Comparison of ENCODE assay signal across 1 cellular context in the genomic region with DNA sequence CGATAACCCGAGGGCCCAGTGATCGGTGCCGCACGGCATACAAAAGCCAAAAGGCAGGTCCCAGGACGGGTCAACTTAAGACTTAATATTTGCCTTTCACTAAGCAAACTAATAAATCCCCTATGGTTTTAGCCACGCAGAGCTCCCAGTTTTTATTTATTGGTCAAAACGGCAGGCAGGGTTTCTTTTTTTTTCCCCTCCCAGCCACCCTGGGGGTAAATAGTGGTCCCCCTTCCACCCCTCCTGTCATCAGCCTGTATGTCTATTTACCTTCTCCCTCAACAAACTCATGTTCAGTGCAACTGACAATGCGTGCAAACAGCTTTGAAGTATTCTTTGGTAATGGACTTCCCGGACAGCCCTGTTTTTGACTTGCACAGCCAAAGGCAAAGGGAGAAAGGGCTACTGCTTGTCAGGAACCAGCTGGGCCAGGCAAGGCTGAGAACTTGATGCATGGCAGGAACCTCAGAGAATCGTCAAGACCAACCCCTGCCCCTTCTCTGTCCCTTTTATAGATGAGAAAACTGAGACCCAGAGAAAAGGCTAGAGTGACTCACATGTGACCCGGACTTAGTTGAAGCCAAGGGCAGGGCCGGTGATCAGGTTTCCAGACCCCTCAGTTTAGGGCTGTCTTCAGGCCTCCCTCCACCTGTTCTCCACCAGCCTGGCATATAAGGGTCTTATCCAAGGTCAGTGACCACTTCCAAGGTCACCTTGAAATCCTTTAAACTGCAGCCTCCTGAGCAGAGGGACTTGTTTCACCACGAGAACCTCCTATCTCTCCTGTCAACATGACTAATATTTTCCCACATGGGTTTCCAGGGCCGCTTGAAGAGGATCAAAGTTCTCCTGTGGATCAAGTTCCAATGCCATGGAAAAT.
A peak's percentile ranks its signal among the peaks of the same experiment; 100 is the strongest.
TF ChIP-seq lines count a peak whose summit lies in the region.

No MANE protein-coding gene starts in this region.

TF ChIP-seq in HepG2, 621 proteins besides CTCF, POLR2A, EP300 and RAD21 (continued from another document and continues in another):
- TF ChIP-seq, protein P1, sequence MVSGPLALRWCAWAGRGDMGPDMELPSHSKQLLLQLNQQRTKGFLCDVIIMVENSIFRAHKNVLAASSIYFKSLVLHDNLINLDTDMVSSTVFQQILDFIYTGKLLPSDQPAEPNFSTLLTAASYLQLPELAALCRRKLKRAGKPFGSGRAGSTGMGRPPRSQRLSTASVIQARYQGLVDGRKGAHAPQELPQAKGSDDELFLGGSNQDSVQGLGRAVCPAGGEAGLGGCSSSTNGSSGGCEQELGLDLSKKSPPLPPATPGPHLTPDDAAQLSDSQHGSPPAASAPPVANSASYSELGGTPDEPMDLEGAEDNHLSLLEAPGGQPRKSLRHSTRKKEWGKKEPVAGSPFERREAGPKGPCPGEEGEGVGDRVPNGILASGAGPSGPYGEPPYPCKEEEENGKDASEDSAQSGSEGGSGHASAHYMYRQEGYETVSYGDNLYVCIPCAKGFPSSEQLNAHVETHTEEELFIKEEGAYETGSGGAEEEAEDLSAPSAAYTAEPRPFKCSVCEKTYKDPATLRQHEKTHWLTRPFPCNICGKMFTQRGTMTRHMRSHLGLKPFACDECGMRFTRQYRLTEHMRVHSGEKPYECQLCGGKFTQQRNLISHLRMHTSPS (CRISPR knock-in tag; IDR thresholded peaks at IDR 0.05; ENCODE audit: low read depth): no peak
- no peak for TF ChIP-seq ZNF678 (CRISPR knock-in tag; IDR thresholded peaks at IDR 0.05)
- TF ChIP-seq ZNF501 (CRISPR knock-in tag; IDR thresholded peaks at IDR 0.05): 0 out of 2 replicates have a peak, but pooled peaks have one; percentile 56
- TF ChIP-seq ZNF547 (CRISPR knock-in tag; IDR thresholded peaks at IDR 0.05): peak; percentile 89; the same call in 1 of the 2 replicates
- TF ChIP-seq NFYC (CRISPR knock-in tag; IDR thresholded peaks at IDR 0.05): peak; percentile 58
- TF ChIP-seq, protein P2, sequence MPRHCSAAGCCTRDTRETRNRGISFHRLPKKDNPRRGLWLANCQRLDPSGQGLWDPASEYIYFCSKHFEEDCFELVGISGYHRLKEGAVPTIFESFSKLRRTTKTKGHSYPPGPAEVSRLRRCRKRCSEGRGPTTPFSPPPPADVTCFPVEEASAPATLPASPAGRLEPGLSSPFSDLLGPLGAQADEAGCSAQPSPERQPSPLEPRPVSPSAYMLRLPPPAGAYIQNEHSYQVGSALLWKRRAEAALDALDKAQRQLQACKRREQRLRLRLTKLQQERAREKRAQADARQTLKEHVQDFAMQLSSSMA (CRISPR knock-in tag; IDR thresholded peaks at IDR 0.05): peak; percentile 73; the same call in 1 of the 2 replicates
- TF ChIP-seq TRIM24 (CRISPR knock-in tag; IDR thresholded peaks at IDR 0.05): no peak
- TF ChIP-seq HMGA1 (CRISPR knock-in tag; conservative IDR thresholded peaks at IDR 0.05): no peak
- peak; percentile 86 for TF ChIP-seq ZNF644 (CRISPR knock-in tag; IDR thresholded peaks at IDR 0.05; ENCODE audit: low read depth)
- peak; percentile 53 for TF ChIP-seq ZFY (CRISPR knock-in tag; IDR thresholded peaks at IDR 0.05)
- TF ChIP-seq TBL1XR1 (IDR thresholded peaks at IDR 0.05; ENCODE audit: borderline replicate concordance, low read length, partially characterized antibody): peak; percentile 97
- TF ChIP-seq ZNF335 (CRISPR knock-in tag; IDR thresholded peaks at IDR 0.05): peak; percentile 78; the same call in 1 of the 2 replicates
- TF ChIP-seq, protein P3, sequence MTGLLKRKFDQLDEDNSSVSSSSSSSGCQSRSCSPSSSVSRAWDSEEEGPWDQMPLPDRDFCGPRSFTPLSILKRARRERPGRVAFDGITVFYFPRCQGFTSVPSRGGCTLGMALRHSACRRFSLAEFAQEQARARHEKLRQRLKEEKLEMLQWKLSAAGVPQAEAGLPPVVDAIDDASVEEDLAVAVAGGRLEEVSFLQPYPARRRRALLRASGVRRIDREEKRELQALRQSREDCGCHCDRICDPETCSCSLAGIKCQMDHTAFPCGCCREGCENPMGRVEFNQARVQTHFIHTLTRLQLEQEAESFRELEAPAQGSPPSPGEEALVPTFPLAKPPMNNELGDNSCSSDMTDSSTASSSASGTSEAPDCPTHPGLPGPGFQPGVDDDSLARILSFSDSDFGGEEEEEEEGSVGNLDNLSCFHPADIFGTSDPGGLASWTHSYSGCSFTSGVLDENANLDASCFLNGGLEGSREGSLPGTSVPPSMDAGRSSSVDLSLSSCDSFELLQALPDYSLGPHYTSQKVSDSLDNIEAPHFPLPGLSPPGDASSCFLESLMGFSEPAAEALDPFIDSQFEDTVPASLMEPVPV (CRISPR knock-in tag; IDR thresholded peaks at IDR 0.05): peak; percentile 49
- TF ChIP-seq, protein P4, sequence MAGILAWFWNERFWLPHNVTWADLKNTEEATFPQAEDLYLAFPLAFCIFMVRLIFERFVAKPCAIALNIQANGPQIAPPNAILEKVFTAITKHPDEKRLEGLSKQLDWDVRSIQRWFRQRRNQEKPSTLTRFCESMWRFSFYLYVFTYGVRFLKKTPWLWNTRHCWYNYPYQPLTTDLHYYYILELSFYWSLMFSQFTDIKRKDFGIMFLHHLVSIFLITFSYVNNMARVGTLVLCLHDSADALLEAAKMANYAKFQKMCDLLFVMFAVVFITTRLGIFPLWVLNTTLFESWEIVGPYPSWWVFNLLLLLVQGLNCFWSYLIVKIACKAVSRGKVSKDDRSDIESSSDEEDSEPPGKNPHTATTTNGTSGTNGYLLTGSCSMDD (CRISPR knock-in tag; IDR thresholded peaks at IDR 0.05): no peak
- no peak for TF ChIP-seq GZF1 (CRISPR knock-in tag; IDR thresholded peaks at IDR 0.05)
- TF ChIP-seq ARNT2 (CRISPR knock-in tag; IDR thresholded peaks at IDR 0.05; ENCODE audit: low read depth): peak; percentile 82
- no peak for TF ChIP-seq RBM39 (IDR thresholded peaks at IDR 0.05; ENCODE audit: low read depth, low read length, poor library complexity, severe bottlenecking)
- TF ChIP-seq, protein P5, sequence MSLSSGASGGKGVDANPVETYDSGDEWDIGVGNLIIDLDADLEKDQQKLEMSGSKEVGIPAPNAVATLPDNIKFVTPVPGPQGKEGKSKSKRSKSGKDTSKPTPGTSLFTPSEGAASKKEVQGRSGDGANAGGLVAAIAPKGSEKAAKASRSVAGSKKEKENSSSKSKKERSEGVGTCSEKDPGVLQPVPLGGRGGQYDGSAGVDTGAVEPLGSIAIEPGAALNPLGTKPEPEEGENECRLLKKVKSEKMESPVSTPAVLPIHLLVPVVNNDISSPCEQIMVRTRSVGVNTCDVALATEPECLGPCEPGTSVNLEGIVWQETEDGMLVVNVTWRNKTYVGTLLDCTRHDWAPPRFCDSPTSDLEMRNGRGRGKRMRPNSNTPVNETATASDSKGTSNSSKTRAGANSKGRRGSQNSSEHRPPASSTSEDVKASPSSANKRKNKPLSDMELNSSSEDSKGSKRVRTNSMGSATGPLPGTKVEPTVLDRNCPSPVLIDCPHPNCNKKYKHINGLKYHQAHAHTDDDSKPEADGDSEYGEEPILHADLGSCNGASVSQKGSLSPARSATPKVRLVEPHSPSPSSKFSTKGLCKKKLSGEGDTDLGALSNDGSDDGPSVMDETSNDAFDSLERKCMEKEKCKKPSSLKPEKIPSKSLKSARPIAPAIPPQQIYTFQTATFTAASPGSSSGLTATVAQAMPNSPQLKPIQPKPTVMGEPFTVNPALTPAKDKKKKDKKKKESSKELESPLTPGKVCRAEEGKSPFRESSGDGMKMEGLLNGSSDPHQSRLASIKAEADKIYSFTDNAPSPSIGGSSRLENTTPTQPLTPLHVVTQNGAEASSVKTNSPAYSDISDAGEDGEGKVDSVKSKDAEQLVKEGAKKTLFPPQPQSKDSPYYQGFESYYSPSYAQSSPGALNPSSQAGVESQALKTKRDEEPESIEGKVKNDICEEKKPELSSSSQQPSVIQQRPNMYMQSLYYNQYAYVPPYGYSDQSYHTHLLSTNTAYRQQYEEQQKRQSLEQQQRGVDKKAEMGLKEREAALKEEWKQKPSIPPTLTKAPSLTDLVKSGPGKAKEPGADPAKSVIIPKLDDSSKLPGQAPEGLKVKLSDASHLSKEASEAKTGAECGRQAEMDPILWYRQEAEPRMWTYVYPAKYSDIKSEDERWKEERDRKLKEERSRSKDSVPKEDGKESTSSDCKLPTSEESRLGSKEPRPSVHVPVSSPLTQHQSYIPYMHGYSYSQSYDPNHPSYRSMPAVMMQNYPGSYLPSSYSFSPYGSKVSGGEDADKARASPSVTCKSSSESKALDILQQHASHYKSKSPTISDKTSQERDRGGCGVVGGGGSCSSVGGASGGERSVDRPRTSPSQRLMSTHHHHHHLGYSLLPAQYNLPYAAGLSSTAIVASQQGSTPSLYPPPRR (CRISPR knock-in tag; IDR thresholded peaks at IDR 0.05; ENCODE audit: borderline replicate concordance): peak; percentile 100
- no peak for TF ChIP-seq ZNF260 (CRISPR knock-in tag; IDR thresholded peaks at IDR 0.05; ENCODE audit: borderline replicate concordance, low read depth)
- TF ChIP-seq JUN (CRISPR knock-in tag; IDR thresholded peaks at IDR 0.05): peak; percentile 69
- TF ChIP-seq NFIC (IDR thresholded peaks at IDR 0.05; ENCODE audit: low read length): peak; percentile 98
- peak; percentile 62; the same call in 1 of the 2 replicates for TF ChIP-seq KMT2B (CRISPR knock-in tag; IDR thresholded peaks at IDR 0.05)
- TF ChIP-seq IKZF4 (CRISPR knock-in tag; IDR thresholded peaks at IDR 0.05; ENCODE audit: borderline replicate concordance, low read depth, not compliant biosample characterization): no peak
- TF ChIP-seq, protein P6, sequence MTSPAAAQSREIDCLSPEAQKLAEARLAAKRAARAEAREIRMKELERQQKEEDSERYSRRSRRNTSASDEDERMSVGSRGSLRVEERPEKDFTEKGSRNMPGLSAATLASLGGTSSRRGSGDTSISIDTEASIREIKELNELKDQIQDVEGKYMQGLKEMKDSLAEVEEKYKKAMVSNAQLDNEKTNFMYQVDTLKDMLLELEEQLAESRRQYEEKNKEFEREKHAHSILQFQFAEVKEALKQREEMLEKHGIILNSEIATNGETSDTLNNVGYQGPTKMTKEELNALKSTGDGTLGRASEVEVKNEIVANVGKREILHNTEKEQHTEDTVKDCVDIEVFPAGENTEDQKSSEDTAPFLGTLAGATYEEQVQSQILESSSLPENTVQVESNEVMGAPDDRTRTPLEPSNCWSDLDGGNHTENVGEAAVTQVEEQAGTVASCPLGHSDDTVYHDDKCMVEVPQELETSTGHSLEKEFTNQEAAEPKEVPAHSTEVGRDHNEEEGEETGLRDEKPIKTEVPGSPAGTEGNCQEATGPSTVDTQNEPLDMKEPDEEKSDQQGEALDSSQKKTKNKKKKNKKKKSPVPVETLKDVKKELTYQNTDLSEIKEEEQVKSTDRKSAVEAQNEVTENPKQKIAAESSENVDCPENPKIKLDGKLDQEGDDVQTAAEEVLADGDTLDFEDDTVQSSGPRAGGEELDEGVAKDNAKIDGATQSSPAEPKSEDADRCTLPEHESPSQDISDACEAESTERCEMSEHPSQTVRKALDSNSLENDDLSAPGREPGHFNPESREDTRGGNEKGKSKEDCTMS (CRISPR knock-in tag; conservative IDR thresholded peaks at IDR 0.05): no peak; the same call in 1 of the 2 replicates
- peak; percentile 93 for TF ChIP-seq HNF4G (IDR thresholded peaks at IDR 0.05; ENCODE audit: borderline replicate concordance, low read depth, low read length)
- peak; percentile 73 for TF ChIP-seq HNF4G (CRISPR knock-in tag; IDR thresholded peaks at IDR 0.05; ENCODE audit: borderline replicate concordance, low read depth)
- TF ChIP-seq XRCC5 (optimal IDR thresholded peaks at IDR 0.05; ENCODE audit: low read length): peak; percentile 54
- peak; percentile 79; the same call in 1 of the 2 replicates for TF ChIP-seq ZBTB8A (CRISPR knock-in tag; IDR thresholded peaks at IDR 0.05; ENCODE audit: borderline replicate concordance, low read depth)
- TF ChIP-seq, protein P7, sequence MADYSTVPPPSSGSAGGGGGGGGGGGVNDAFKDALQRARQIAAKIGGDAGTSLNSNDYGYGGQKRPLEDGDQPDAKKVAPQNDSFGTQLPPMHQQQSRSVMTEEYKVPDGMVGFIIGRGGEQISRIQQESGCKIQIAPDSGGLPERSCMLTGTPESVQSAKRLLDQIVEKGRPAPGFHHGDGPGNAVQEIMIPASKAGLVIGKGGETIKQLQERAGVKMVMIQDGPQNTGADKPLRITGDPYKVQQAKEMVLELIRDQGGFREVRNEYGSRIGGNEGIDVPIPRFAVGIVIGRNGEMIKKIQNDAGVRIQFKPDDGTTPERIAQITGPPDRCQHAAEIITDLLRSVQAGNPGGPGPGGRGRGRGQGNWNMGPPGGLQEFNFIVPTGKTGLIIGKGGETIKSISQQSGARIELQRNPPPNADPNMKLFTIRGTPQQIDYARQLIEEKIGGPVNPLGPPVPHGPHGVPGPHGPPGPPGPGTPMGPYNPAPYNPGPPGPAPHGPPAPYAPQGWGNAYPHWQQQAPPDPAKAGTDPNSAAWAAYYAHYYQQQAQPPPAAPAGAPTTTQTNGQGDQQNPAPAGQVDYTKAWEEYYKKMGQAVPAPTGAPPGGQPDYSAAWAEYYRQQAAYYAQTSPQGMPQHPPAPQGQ (CRISPR knock-in tag; IDR thresholded peaks at IDR 0.05; ENCODE audit: borderline replicate concordance): peak; percentile 93
- TF ChIP-seq, protein P8, sequence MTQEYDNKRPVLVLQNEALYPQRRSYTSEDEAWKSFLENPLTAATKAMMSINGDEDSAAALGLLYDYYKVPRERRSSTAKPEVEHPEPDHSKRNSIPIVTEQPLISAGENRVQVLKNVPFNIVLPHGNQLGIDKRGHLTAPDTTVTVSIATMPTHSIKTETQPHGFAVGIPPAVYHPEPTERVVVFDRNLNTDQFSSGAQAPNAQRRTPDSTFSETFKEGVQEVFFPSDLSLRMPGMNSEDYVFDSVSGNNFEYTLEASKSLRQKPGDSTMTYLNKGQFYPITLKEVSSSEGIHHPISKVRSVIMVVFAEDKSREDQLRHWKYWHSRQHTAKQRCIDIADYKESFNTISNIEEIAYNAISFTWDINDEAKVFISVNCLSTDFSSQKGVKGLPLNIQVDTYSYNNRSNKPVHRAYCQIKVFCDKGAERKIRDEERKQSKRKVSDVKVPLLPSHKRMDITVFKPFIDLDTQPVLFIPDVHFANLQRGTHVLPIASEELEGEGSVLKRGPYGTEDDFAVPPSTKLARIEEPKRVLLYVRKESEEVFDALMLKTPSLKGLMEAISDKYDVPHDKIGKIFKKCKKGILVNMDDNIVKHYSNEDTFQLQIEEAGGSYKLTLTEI (CRISPR knock-in tag; conservative IDR thresholded peaks at IDR 0.05): no peak; the same call in 1 of the 2 replicates
- peak; percentile 79; the same call in 1 of the 2 replicates for TF ChIP-seq ZNF552 (CRISPR knock-in tag; IDR thresholded peaks at IDR 0.05; ENCODE audit: borderline replicate concordance)
- no peak for TF ChIP-seq ZNF674 (CRISPR knock-in tag; IDR thresholded peaks at IDR 0.05; ENCODE audit: low read depth)
- TF ChIP-seq, protein P9, sequence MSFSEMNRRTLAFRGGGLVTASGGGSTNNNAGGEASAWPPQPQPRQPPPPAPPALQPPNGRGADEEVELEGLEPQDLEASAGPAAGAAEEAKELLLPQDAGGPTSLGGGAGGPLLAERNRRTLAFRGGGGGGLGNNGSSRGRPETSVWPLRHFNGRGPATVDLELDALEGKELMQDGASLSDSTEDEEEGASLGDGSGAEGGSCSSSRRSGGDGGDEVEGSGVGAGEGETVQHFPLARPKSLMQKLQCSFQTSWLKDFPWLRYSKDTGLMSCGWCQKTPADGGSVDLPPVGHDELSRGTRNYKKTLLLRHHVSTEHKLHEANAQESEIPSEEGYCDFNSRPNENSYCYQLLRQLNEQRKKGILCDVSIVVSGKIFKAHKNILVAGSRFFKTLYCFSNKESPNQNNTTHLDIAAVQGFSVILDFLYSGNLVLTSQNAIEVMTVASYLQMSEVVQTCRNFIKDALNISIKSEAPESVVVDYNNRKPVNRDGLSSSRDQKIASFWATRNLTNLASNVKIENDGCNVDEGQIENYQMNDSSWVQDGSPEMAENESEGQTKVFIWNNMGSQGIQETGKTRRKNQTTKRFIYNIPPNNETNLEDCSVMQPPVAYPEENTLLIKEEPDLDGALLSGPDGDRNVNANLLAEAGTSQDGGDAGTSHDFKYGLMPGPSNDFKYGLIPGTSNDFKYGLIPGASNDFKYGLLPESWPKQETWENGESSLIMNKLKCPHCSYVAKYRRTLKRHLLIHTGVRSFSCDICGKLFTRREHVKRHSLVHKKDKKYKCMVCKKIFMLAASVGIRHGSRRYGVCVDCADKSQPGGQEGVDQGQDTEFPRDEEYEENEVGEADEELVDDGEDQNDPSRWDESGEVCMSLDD (CRISPR knock-in tag; IDR thresholded peaks at IDR 0.05; ENCODE audit: borderline replicate concordance): peak; percentile 68; the same call in 1 of the 2 replicates
